1 cellular context compared by ENCODE assay signal in genomic region chr12:13116971-13117370, GRCh38.
TF ChIP-seq lines count a peak whose summit lies in the region.

No MANE protein-coding gene starts in this region.

TF ChIP-seq in IMR-90, 13 proteins besides CTCF, POLR2A, EP300 and RAD21 (continued from another document):
- no peak for TF ChIP-seq MAFK (IDR thresholded peaks at IDR 0.05; ENCODE audit: low read depth, low read length)
- no peak for TF ChIP-seq MAZ (IDR thresholded peaks at IDR 0.05; ENCODE audit: borderline replicate concordance, low read depth, low read length)
- TF ChIP-seq RFX5 (IDR thresholded peaks at IDR 0.05; ENCODE audit: low read depth, low read length), result no peak
- no peak for TF ChIP-seq SMC3 (IDR thresholded peaks at IDR 0.05; ENCODE audit: low read depth, low read length)
- TF ChIP-seq BHLHE40 (IDR thresholded peaks at IDR 0.05; ENCODE audit: low read depth, low read length), result no peak
TF ChIP-seq in IMR-90: peak in this region for 0.
